Comparison of ENCODE assay signal across 9 cellular contexts in genomic region chr9:133889498-133890301, GRCh38.
DNase-seq lines count a peak whose midpoint lies in the region; ATAC-seq and TF ChIP-seq lines count a peak whose summit lies in the region.
"Had no signal": no experiment of that assay in that cellular context is flagged by ENCODE, and none has a peak within 500 bp of the region (broad histone marks: within the 10 kb centered on the region; RNA-seq: fewer than 3 reads in every experiment).

No MANE protein-coding gene starts in this region.

- no peak overlapping the region for H3K4me2 ChIP-seq in mammary epithelial cell (ENCODE audit: insufficient read depth, low read depth, low read length)

- H3K27me3 Mint-ChIP-seq in nephron (ENCODE audit: low read depth) = no peaks in the 10 kb centered on the region
- H3K27me3 Mint-ChIP-seq: dendritic cell treated with granulocyte-macrophage colony-stimulating factor and Interleukin-4, amounts not matched to agents 40 ng/mL and 50 ng/mL, for 4 days had no signal

- H3K9me3 ChIP-seq in mammary epithelial cell (replicated peaks; ENCODE audit: insufficient read depth, low read length) = no peaks in the 10 kb centered on the region

- H3K27ac Mint-ChIP-seq in nephron = peak overlapping the region; percentile 22 to 46 (median 28)
- H3K27ac Mint-ChIP-seq: dendritic cell treated with granulocyte-macrophage colony-stimulating factor and Interleukin-4, amounts not matched to agents 40 ng/mL and 50 ng/mL, for 4 days had no signal

- peaks cover 45% of the 10 kb centered on the region for H3K4me1 Mint-ChIP-seq in nephron

- H3K4me3 ChIP-seq in mammary epithelial cell (replicated peaks in 1 of 3; ENCODE audit: insufficient read depth in 1 of 3, low read depth in 2 of 3, low read length in 3 of 3) = no peak overlapping the region

- H3K36me3 Mint-ChIP-seq in nephron (ENCODE audit: low read depth) = peaks cover 5% of the 10 kb centered on the region

- no peaks in the 10 kb centered on the region for H3K27me3 ChIP-seq in mammary epithelial cell (ENCODE audit: insufficient read depth, low read length)

- ATAC-seq in HG02642 (IDR thresholded peaks at IDR 0.05; ENCODE audit: poor library complexity, unreplicated experiment) (no peak), HG03280 (IDR thresholded peaks at IDR 0.05; ENCODE audit: unreplicated experiment) (no peak), HG03175 (IDR thresholded peaks at IDR 0.05; ENCODE audit: unreplicated experiment) (no peak), left ventricle myocardium superior (no peak)

- H3K9me3 Mint-ChIP-seq in nephron = no peaks in the 10 kb centered on the region
- H3K9me3 Mint-ChIP-seq: dendritic cell treated with granulocyte-macrophage colony-stimulating factor and Interleukin-4, amounts not matched to agents 40 ng/mL and 50 ng/mL, for 4 days had no signal

- WGBS in mammary epithelial cell (ENCODE audit: low coverage, missing lambda C conversion rate) = 65% methylated on average over 9 of the region's 24 CpGs

- in situ Hi-C loops in mammary epithelial cell (cut with MboI; ENCODE audit: low sequenced_read_pairs in 2 of 2) = no loop called here

- no peaks in the 10 kb centered on the region for H3K36me3 ChIP-seq in mammary epithelial cell (ENCODE audit: insufficient read depth, low read length)

- no peak overlapping the region for H3K27ac ChIP-seq in mammary epithelial cell (ENCODE audit: insufficient read depth, low read depth, low read length)

- no peak overlapping the region for H2AFZ ChIP-seq in mammary epithelial cell (ENCODE audit: low read depth, low read length)

- H3K9ac ChIP-seq in mammary epithelial cell (ENCODE audit: insufficient read depth, low read length) = no peak overlapping the region

- no peaks in the 10 kb centered on the region for H4K20me1 ChIP-seq in mammary epithelial cell (ENCODE audit: insufficient read depth, low read length)

- peak; percentile 55 for DNase-seq in DMS153 treated with DMSO at 0.1 percent for 48 hours (lab: John Stamatoyannopoulos, UW; ENCODE audit: unreplicated experiment)
- peak; percentile 57 for DNase-seq in NCI-H2107 (lab: John Stamatoyannopoulos, UW)
- peak; percentile 37 for DNase-seq in mammary epithelial cell
- no peak for DNase-seq in left ventricle myocardium superior

- H3K4me1 ChIP-seq in mammary epithelial cell (ENCODE audit: insufficient read depth, low read length) = peaks cover 24% of the 10 kb centered on the region

- peaks cover 89% of the 10 kb centered on the region for H3K79me2 ChIP-seq in mammary epithelial cell (ENCODE audit: insufficient read depth, low read length)

- TF ChIP-seq CTCF in mammary epithelial cell (conservative IDR thresholded peaks at IDR 0.05 in 1 of 2, IDR thresholded peaks at IDR 0.05 in 1 of 2; ENCODE audit: extremely low read depth in 1 of 2, insufficient read depth in 1 of 2, low read depth in 1 of 2, low read length in 2 of 2) (no peak), nephron (IDR thresholded peaks at IDR 0.05; ENCODE audit: unreplicated experiment in 3 of 3) (no peak)

- intact Hi-C loops in mammary epithelial cell (cut with micrococcal nuclease) = no loop called here
- intact Hi-C loops in left ventricle myocardium superior (cut with micrococcal nuclease) = no loop called here

- no TSS peak for BruUV-seq in mammary epithelial cell (replicated peaks; lab: Mats Ljungman, UMichigan)

- H3K4me3 Mint-ChIP-seq in nephron = peak overlapping the region in 1 of 3 experiments; percentile 8
- H3K4me3 Mint-ChIP-seq: dendritic cell treated with granulocyte-macrophage colony-stimulating factor and Interleukin-4, amounts not matched to agents 40 ng/mL and 50 ng/mL, for 4 days had no signal

- dilution Hi-C loops in mammary epithelial cell (cut with HindIII; ENCODE audit: low sequenced_read_pairs) = loop anchor here (5.0 kb wide), 3 partner anchors 43 to 107 kb away; no protein-coding TSS in a partner anchor

- CTCF ChIA-PET in mammary epithelial cell (lab: Charles Lee; ENCODE audit: low non-redundant PET) = no interaction called here
